8 cellular contexts compared by ENCODE assay signal in the genomic region with DNA sequence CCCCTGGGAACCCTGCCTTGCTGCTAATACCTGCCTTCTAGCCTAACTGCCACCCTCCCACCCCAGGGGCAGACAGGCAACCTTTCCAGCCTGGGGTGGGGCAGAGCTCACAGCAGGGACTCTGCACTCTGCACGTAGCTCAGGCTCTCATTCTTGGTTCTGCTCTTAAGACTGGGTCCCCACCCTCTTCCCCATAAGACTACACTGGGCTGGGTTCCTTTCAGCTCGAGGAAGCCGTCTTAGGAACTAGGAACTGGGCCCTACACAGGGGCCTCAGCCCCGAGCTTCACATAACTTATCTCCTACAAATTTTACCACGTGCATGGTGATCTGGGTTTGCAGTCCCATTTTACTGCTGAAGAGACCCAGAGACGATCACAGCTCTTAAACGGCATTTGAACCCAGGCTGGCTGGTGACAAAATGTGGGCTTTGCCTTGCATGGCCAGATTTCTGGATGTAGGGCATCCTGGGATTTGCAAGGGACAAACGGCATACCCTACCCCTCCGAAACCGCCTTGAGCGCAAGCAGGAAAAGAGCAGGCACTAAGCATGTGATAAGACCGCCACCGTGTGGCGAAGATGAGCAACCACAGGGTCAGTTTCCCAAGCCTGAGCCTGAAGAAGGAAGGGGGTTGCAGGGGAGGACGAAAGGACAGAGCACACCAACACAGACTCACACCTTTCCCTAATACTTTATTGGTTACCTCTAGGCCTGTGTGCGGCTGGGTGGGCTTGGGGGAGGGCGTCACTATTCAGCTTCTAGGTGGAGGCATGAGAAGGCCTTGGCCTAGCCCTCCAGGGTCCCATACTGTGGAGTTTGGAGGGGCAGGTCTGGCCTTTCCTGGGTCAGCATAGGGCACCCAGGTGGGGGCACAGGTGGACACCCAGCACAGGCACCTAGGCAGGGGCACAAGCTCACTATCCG. TPM values are rescaled to one million over a fixed set of nuclear protein-coding genes. Genes with fewer than 3 reads are reported as not detected.
A peak's percentile ranks its signal among the peaks of the same experiment; 100 is the strongest.
DNase-seq lines count a peak whose midpoint lies in the region; ATAC-seq lines count a peak whose summit lies in the region.

No MANE protein-coding gene starts in this region.

- peak; percentile 9 for ATAC-seq in left ventricle myocardium superior
- ATAC-seq in HG02763 (IDR thresholded peaks at IDR 0.05; ENCODE audit: unreplicated experiment), result no peak

- peak; percentile 43 for DNase-seq in GF-D8 (lab: John Stamatoyannopoulos, UW)
- DNase-seq in NCI-H1417 (lab: John Stamatoyannopoulos, UW), result peak; percentile 73 to 93 (median 80)
- peak; percentile 63 for DNase-seq in T follicular helper cell (ENCODE audit: low read depth)
- DNase-seq in amygdala (lab: John Stamatoyannopoulos, UW), result peak in 51 of 56 donors; percentile 17 to 83 (median 57)
- DNase-seq in left ventricle myocardium superior, result peak; percentile 74
- peak; percentile 43 for DNase-seq in pulmonary artery endothelial cell (ENCODE audit: low read depth, low spot score)
- no peak for DNase-seq in epidermal melanocyte (ENCODE audit: insufficient read length, low spot score)

- intact Hi-C loops in left ventricle myocardium superior (cut with micrococcal nuclease), result no loop called here

RNA-seq across cellular contexts. Expression of a gene that starts 5.1 kb away (rescaled TPM):
- total RNA-seq in left ventricle myocardium superior, result 24.2 TPM
- total RNA-seq in pulmonary artery endothelial cell, result 33.4 and 41.1 TPM in 2 replicates

RNA-seq across cellular contexts. Expression of a gene that starts 5.2 kb away (rescaled TPM):
- total RNA-seq in left ventricle myocardium superior, result 750 TPM
- total RNA-seq in pulmonary artery endothelial cell, result 186 and 250 TPM in 2 replicates

RNA-seq across cellular contexts. Expression of a gene that starts 5.5 kb away (rescaled TPM):
- total RNA-seq in left ventricle myocardium superior (2.2 TPM), pulmonary artery endothelial cell (0.13 TPM in 1 of 2 replicates, not detected in the other)

RNA-seq across cellular contexts. Expression of a gene that starts 10.0 kb away (rescaled TPM):
- total RNA-seq in left ventricle myocardium superior, result 4.5 TPM
- total RNA-seq in pulmonary artery endothelial cell, result 34.7 and 50.5 TPM in 2 replicates

RNA-seq across cellular contexts. Expression of a gene that starts 21.1 kb away (rescaled TPM):
- total RNA-seq in left ventricle myocardium superior (44.9 TPM), pulmonary artery endothelial cell (11.4 and 11.5 TPM in 2 replicates)
